In genomic region chr7:87851242-87851641, GRCh38 we compare ENCODE assay signal across 16 cellular contexts. TPM values are rescaled to one million over a fixed set of nuclear protein-coding genes. Genes with fewer than 3 reads are reported as not detected.
A peak's percentile ranks its signal among the peaks of the same experiment; 100 is the strongest.
DNase-seq lines count a peak whose midpoint lies in the region; ATAC-seq and TF ChIP-seq lines count a peak whose summit lies in the region.
"Had no signal": no experiment of that assay in that cellular context is flagged by ENCODE, and none has a peak within 500 bp of the region (broad histone marks: within the 10 kb centered on the region; RNA-seq: fewer than 3 reads in every experiment).

No MANE protein-coding gene starts in this region.

- no peaks in the 10 kb centered on the region for H3K27me3 Mint-ChIP-seq in HFFc6 (ENCODE audit: insufficient read depth)
- H3K27me3 Mint-ChIP-seq in activated naive CD4-positive, alpha-beta T cell treated with anti-CD3 and anti-CD28 coated beads, Interleukin-2, amount 10 ng/mL, durations not matched to agents 7 days and 5 days: no peaks in the 10 kb centered on the region
- H3K27me3 Mint-ChIP-seq: B cell; CD4-positive, alpha-beta memory T cell had no signal

- H3K4me3 ChIP-seq in tibial artery: no peak overlapping the region
- H3K4me3 ChIP-seq: Peyer's patch had no signal

- TF ChIP-seq CTCF in HFFc6 (IDR thresholded peaks at IDR 0.05): no peak
- no peak for TF ChIP-seq CTCF in tibial artery (IDR thresholded peaks at IDR 0.05)

- peak overlapping the region; percentile 7; the same call in 1 of the 2 replicates for H3K4me3 Mint-ChIP-seq in HFFc6
- H3K4me3 Mint-ChIP-seq in activated naive CD4-positive, alpha-beta T cell treated with anti-CD3 and anti-CD28 coated beads, Interleukin-2, amount 10 ng/mL, durations not matched to agents 7 days and 5 days: no peak overlapping the region
- H3K4me3 Mint-ChIP-seq: B cell; CD4-positive, alpha-beta memory T cell had no signal

- CTCF ChIA-PET in activated naive CD4-positive, alpha-beta T cell treated with anti-CD3 and anti-CD28 coated beads, Interleukin-2, amount 10 ng/mL, durations not matched to agents 7 days and 5 days (lab: Charles Lee): no interaction called here

- no peak for ATAC-seq in HG02571 (IDR thresholded peaks at IDR 0.05; ENCODE audit: unreplicated experiment)

- H3K27ac Mint-ChIP-seq in HFFc6: peak overlapping the region; percentile 72
- no peak overlapping the region for H3K27ac Mint-ChIP-seq in activated naive CD4-positive, alpha-beta T cell treated with anti-CD3 and anti-CD28 coated beads, Interleukin-2, amount 10 ng/mL, durations not matched to agents 7 days and 5 days
- H3K27ac Mint-ChIP-seq: B cell had no signal

- peak; percentile 44 for DNase-seq in ELR (ENCODE audit: low read depth)
- no peak for DNase-seq in HFFc6
- DNase-seq in astrocyte of the hippocampus (ENCODE audit: low read depth, low spot score): peak; percentile 14
- peak; percentile 16 for DNase-seq in iris pigment epithelial cell (ENCODE audit: low read depth)
- DNase-seq in tibial artery: no peak
- no peak for DNase-seq in activated naive CD4-positive, alpha-beta T cell treated with anti-CD3 and anti-CD28 coated beads, Interleukin-2, amount 10 ng/mL, durations not matched to agents 7 days and 5 days
- DNase-seq in NCI-H2171 treated with DMSO at 0.1 percent for 48 hours (lab: John Stamatoyannopoulos, UW): no peak
- DNase-seq: CD4-positive, alpha-beta memory T cell; NCI-H1105; NCI-H187; NCI-H446 treated with DMSO at 0.1 percent for 48 hours; NCI-H774; Peyer's patch; Right ventricle myocardium superior had no signal

- intact Hi-C loops in tibial artery (cut with DNase I; ENCODE audit: low total_unique reads): no loop called here

- H3K27ac ChIP-seq in tibial artery: no peak overlapping the region
- H3K27ac ChIP-seq: Peyer's patch had no signal

- H3K9me3 ChIP-seq in tibial artery: no peaks in the 10 kb centered on the region
- H3K9me3 ChIP-seq: Peyer's patch had no signal

- H3K36me3 ChIP-seq in tibial artery: peaks cover 0 to 18% (median 15%) of the 10 kb centered on the region in 3 donors

- peaks cover 31% of the 10 kb centered on the region for H3K36me3 Mint-ChIP-seq in HFFc6 (ENCODE audit: low read depth)
- peaks cover 35% of the 10 kb centered on the region for H3K36me3 Mint-ChIP-seq in activated naive CD4-positive, alpha-beta T cell treated with anti-CD3 and anti-CD28 coated beads, Interleukin-2, amount 10 ng/mL, durations not matched to agents 7 days and 5 days

- no peaks in the 10 kb centered on the region for H3K4me1 ChIP-seq in tibial artery
- H3K4me1 ChIP-seq: Peyer's patch had no signal

- H3K9me3 Mint-ChIP-seq in HFFc6: peaks cover 3% of the 10 kb centered on the region; the same call in 1 of the 2 replicates
- H3K9me3 Mint-ChIP-seq in activated naive CD4-positive, alpha-beta T cell treated with anti-CD3 and anti-CD28 coated beads, Interleukin-2, amount 10 ng/mL, durations not matched to agents 7 days and 5 days: no peaks in the 10 kb centered on the region
- H3K9me3 Mint-ChIP-seq: CD4-positive, alpha-beta memory T cell had no signal

- peaks cover 19% of the 10 kb centered on the region for H3K4me1 Mint-ChIP-seq in HFFc6 (ENCODE audit: low read depth)
- H3K4me1 Mint-ChIP-seq in activated naive CD4-positive, alpha-beta T cell treated with anti-CD3 and anti-CD28 coated beads, Interleukin-2, amount 10 ng/mL, durations not matched to agents 7 days and 5 days: no peaks in the 10 kb centered on the region

- no peaks in the 10 kb centered on the region for H3K27me3 ChIP-seq in tibial artery
- H3K27me3 ChIP-seq: Peyer's patch had no signal

RNA-seq across cellular contexts. Expression of gene SLC25A40, which starts 24.9 kb away (rescaled TPM):
- 10 to 100 TPM; 13.1 to 19.0 (median 15.7) TPM for total RNA-seq in HFFc6 (2021; fragmentation: NEBNext Ultra II Directional; extraction: Animal tissue kit (Norgen Biotek cat#: 25700))

RNA-seq across cellular contexts. Expression of gene DBF4, which starts 25.1 kb away (rescaled TPM):
- 10 to 100 TPM; 16.1 to 25.3 (median 23.5) TPM for total RNA-seq in HFFc6 (2021; fragmentation: NEBNext Ultra II Directional; extraction: Animal tissue kit (Norgen Biotek cat#: 25700))

Comparison
In these comparisons a context has a peak if more than half of its experiments do, and no peak if none do; other contexts are left out.
1. DNase-seq: peak in ELR (single experiment), astrocyte of the hippocampus (single experiment) and iris pigment epithelial cell (single experiment); none in HFFc6 (single experiment), tibial artery (0 of 2), activated naive CD4-positive, alpha-beta T cell treated with anti-CD3 and anti-CD28 coated beads, Interleukin-2, amount 10 ng/mL, durations not matched to agents 7 days and 5 days (single experiment) and NCI-H2171 treated with DMSO at 0.1 percent for 48 hours (single experiment).